In the genomic region with DNA sequence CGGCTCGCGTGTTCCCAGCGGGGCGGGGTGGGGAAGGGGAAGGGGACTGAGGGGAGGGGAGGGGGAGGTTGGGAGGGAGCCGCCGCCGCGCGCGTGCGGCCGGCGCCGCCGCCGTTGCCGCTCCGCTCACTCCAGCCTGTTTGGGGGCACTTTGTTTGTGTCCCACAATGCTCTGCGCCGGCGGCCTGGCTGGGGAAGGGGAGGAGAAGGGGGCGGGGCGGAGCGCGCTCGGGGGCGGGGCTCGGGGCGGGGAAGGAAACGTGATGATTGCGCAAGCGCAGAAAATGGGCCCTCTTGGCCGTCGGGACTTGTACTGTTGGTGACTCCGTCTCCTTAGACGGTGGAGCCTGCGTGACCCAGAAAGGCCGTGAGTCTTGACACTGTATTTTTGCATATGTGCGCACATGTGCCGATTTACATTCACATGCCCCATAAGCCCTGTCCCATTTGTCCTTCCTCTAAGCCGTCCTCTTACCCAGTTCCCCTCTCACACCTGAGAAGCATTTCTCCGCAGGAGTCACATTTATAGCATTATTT, we compare ENCODE assay signal across 8 cellular contexts. TPM values are rescaled to one million over a fixed set of nuclear protein-coding genes. Genes with fewer than 3 reads are reported as not detected.
DNase-seq lines count a peak whose midpoint lies in the region; ATAC-seq and TF ChIP-seq lines count a peak whose summit lies in the region.

ZBTB44 (minus strand) TSS at position 169 of the 537 bp plus-strand sequence. CDS start 53,044 bp downstream, outside the sequence.

- DNase-seq in AG09309 (ENCODE audit: low read depth) (peak; percentile 37), NCI-H460 (ENCODE audit: extremely low read depth, low read depth) (peak; percentile 85), chondrocyte (ENCODE audit: low spot score) (no peak), kidney tubule cell (ENCODE audit: low spot score) (peak; percentile 90)
- DNase-seq in activated CD4-positive, alpha-beta T cell treated with anti-CD3 and anti-CD28 coated beads for 24 hours (ENCODE audit: low read depth in 2 of 2): peak; percentile 81 to 84
- peak; percentile 81 to 85 for DNase-seq in stimulated activated CD4-positive, alpha-beta T cell treated with anti-CD3 and anti-CD28 coated beads, Interleukin-1b, Interleukin-23, amount 100 ng/mL, for 1 hour (ENCODE audit: low read depth in 2 of 2)

- peaks cover 34% of the 10 kb centered on the region for H3K4me1 Mint-ChIP-seq in chondrocyte (ENCODE audit: low read depth)

- peak within 1 kb of the TSS; percentile 84 for H3K27ac Mint-ChIP-seq in chondrocyte (ENCODE audit: unreplicated experiment)

- H3K27me3 Mint-ChIP-seq in chondrocyte (ENCODE audit: low read depth): no peaks in the 10 kb centered on the region

- ATAC-seq in GM19023 (IDR thresholded peaks at IDR 0.05; ENCODE audit: unreplicated experiment) (peak; percentile 64), HG03196 (IDR thresholded peaks at IDR 0.05; ENCODE audit: unreplicated experiment) (peak; percentile 55)

- no peaks in the 10 kb centered on the region for H3K36me3 Mint-ChIP-seq in chondrocyte (ENCODE audit: low read depth)

- no peak for TF ChIP-seq CTCF in AG09309 (IDR thresholded peaks at IDR 0.05; ENCODE audit: control insufficient read depth, insufficient read depth, low read depth, low read length, missing control alignments)
- TF ChIP-seq CTCF in chondrocyte (IDR thresholded peaks at IDR 0.05): no peak

- H3K4me3 ChIP-seq in AG09309 (ENCODE audit: control insufficient read depth, low read depth, low read length): peak within 1 kb of the TSS; percentile 95

- H3K4me3 Mint-ChIP-seq in chondrocyte (ENCODE audit: unreplicated experiment): peak within 1 kb of the TSS; percentile 83

- H3K9me3 Mint-ChIP-seq in chondrocyte (ENCODE audit: low read depth): peaks cover 3% of the 10 kb centered on the region

RNA-seq across cellular contexts. Expression of gene ZBTB44, which starts in this region (rescaled TPM):
- total RNA-seq in NCI-H460 (2014; rRNA removed; shearing (Covaris generic)): 21.1 and 22.3 TPM in 2 replicates
- polyA plus RNA-seq in NCI-H460 (2014; cell fraction: nucleus; rRNA removed): 8.7 and 17.9 TPM in 2 replicates
- 18.4 to 25.3 TPM (median 21.2 TPM) in 3 replicates for total RNA-seq in chondrocyte
